ENCODE assay signal across 8 cellular contexts in the genomic region with DNA sequence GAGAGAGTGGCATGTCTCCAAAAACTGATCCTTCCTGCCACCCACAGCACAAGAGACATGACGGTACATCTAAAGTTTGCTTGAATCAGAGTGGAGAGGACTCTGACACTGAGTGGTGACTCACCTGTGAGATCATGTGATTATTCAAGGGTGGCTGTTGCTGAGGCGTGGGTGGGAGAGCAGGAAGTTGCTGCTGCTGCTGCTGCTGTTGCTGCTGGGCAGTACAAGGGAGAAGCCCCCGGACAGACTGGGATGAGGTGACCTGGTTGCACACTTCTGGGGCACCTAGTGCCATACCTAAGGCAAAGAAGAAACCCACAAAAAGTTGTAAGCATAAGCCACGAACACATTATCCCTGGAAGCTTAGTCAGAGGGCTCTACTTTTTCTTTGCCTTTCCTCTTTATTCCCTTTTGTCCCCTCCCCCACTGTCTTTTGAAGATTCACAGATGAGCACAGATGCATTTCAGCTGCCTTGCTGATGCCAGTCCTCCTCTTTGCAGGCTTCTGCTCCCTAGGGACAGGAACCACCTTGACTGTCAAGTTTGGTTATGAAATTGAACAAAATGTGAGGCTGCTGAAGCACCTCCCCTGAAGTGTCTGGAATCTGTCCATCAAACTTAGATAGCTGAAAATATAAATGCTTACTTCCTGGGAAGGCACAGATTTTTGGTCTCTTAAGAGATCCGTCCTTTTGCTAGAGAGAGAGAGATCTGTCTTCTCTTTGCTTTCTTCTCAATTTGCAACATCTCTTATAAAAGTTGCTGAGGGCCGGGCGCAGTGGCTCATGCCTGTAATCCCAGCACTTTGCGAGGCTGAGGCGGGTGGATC. TPM values are rescaled to one million over a fixed set of nuclear protein-coding genes. Genes with fewer than 3 reads are reported as not detected.
DNase-seq lines count a peak whose midpoint lies in the region; ATAC-seq and TF ChIP-seq lines count a peak whose summit lies in the region.

No MANE protein-coding gene starts in this region.

- intact Hi-C loops in natural killer cell (cut with micrococcal nuclease): no loop called here

- H3K9me3 ChIP-seq in HUES48 (ENCODE audit: control insufficient read depth, insufficient read depth, low read length): no peaks in the 10 kb centered on the region
- H3K9me3 ChIP-seq in stomach smooth muscle (ENCODE audit: control insufficient read depth in 2 of 2, low read length in 2 of 2): no peaks in the 10 kb centered on the region

- H3K27me3 ChIP-seq in HUES48 (ENCODE audit: control insufficient read depth, insufficient read depth, low read length) (no peaks in the 10 kb centered on the region), stomach smooth muscle (ENCODE audit: control insufficient read depth in 1 of 2, insufficient read depth in 2 of 2, low read length in 2 of 2) (no peaks in the 10 kb centered on the region)

- peak overlapping the region in 1 of 2 donors; percentile 78 for H3K27ac Mint-ChIP-seq in natural killer cell

- peaks cover 6 to 12% of the 10 kb centered on the region in 2 donors for H3K4me1 Mint-ChIP-seq in natural killer cell

- no peak overlapping the region for H3K4me3 Mint-ChIP-seq in natural killer cell

- TF ChIP-seq CTCF in choroid plexus epithelial cell (conservative IDR thresholded peaks at IDR 0.05; ENCODE audit: low read depth, low read length) (no peak), natural killer cell (IDR thresholded peaks at IDR 0.05) (no peak)

- H3K36me3 ChIP-seq in HUES48 (ENCODE audit: control insufficient read depth, insufficient read depth, low read length): peaks cover 51% of the 10 kb centered on the region
- H3K36me3 ChIP-seq in stomach smooth muscle (ENCODE audit: control insufficient read depth in 2 of 2, insufficient read depth in 2 of 2, low read length in 2 of 2): peaks cover 23 to 44% of the 10 kb centered on the region in 2 donors

- no peak overlapping the region for H3K4me3 ChIP-seq in HUES48 (ENCODE audit: low read depth, low read length)
- peak overlapping the region; percentile 30 for H3K4me3 ChIP-seq in choroid plexus epithelial cell (ENCODE audit: low read depth, low read length)
- no peak overlapping the region for H3K4me3 ChIP-seq in stomach smooth muscle (ENCODE audit: low read length in 2 of 2)

- H3K4me1 ChIP-seq in HUES48 (ENCODE audit: control insufficient read depth, insufficient read depth, low read length) (peaks cover 5% of the 10 kb centered on the region; the same call in 1 of the 2 replicates), stomach smooth muscle (ENCODE audit: control insufficient read depth, insufficient read depth, low read length) (peaks cover 4% of the 10 kb centered on the region)

- DNase-seq in Daoy (ENCODE audit: low read depth): peak; percentile 93
- peak; percentile 27 for DNase-seq in activated CD4-positive, CD25-positive, alpha-beta regulatory T cell treated with anti-CD3 and anti-CD28 coated beads, Interleukin-2, amount 50 U/mL, for 16 hours (ENCODE audit: low read depth, low spot score)
- peak; percentile 93 for DNase-seq in choroid plexus epithelial cell (ENCODE audit: low read depth)
- DNase-seq in natural killer cell: no peak
- no peak for DNase-seq in globus pallidus (ENCODE audit: low spot score)

- H3K9me3 Mint-ChIP-seq in natural killer cell: no peaks in the 10 kb centered on the region

- H3K9ac ChIP-seq in HUES48 (ENCODE audit: low read depth, low read length) (no peak overlapping the region), stomach smooth muscle (ENCODE audit: low read length in 2 of 2) (peak overlapping the region in 1 of 2 donors; percentile 2)

- H3K27me3 Mint-ChIP-seq in natural killer cell (ENCODE audit: low read depth in 2 of 2): no peaks in the 10 kb centered on the region

- peak; percentile 96 for ATAC-seq in GM21526 (IDR thresholded peaks at IDR 0.05; ENCODE audit: low FRiP score, unreplicated experiment)
- ATAC-seq in natural killer cell: peak; percentile 71 to 91 (median 72)

- H3K27ac ChIP-seq in HUES48 (ENCODE audit: low read depth, low read length) (peak overlapping the region; percentile 87), stomach smooth muscle (ENCODE audit: low read length) (peak overlapping the region; percentile 11)

- peaks cover 27% of the 10 kb centered on the region for H3K36me3 Mint-ChIP-seq in natural killer cell

RNA-seq across cellular contexts. Expression of gene STAC3, which starts 29.5 kb away (rescaled TPM):
- 0.69 TPM in 1 of 2 replicates, not detected in the other for total RNA-seq in Daoy (2014; rRNA removed; shearing (Covaris generic))
- 1 to 10 TPM; 2.4 to 4.1 (median 3.8) TPM for total RNA-seq in natural killer cell

RNA-seq across cellular contexts. Expression of gene SHMT2, which starts 50.9 kb away (rescaled TPM):
- 196 and 236 TPM in 2 replicates for total RNA-seq in Daoy (2014; rRNA removed; shearing (Covaris generic))
- 10 to 100 TPM; 28.6 to 39.3 (median 34.9) TPM for total RNA-seq in natural killer cell

Comparison
In these comparisons a context has a peak if more than half of its experiments do, and no peak if none do; other contexts are left out.
1. DNase-seq: peak in Daoy (single experiment), activated CD4-positive, CD25-positive, alpha-beta regulatory T cell treated with anti-CD3 and anti-CD28 coated beads, Interleukin-2, amount 50 U/mL, for 16 hours (single experiment) and choroid plexus epithelial cell (single experiment); none in natural killer cell (single experiment) and globus pallidus (single experiment).